ENCODE assay signal across 8 cellular contexts in the genomic region with DNA sequence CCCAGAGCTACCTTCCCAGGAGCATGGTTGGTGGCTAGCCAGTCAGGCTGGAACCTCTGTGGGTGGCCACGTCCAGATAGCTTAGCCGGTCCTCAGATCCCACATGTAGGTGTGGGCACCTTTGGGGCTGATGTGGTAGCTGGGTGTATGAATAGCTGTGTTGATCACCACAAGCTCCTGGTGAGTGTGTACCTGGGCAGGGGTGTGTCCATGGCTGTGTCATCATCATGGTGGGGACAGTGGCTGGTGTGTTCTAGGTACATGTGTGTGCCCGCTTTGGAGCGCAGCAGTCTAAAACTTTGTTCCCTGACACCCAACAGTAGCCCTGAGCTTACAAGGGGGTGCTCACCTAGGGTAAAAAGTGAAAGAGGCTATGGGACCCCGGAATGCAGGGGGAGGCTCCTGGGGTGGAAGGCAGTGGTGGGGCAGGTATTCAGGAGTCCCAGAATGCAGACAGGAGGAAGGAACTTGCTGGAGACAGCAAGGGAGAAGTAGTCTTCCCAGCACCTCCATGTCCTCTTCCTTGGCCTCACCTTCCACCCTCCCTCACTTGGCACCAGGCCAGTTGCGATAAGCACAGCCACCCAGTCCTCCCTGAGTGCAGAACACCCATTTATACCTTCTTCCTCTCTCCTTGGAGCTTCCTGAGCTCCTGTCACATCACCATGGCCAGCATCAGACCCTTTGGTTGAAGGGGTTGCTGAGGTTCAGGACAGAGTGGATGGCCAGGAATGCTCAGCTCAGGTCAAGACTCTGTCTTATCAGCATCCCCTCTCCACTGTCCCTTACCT. TPM values are rescaled to one million over a fixed set of nuclear protein-coding genes. Genes with fewer than 3 reads are reported as not detected.
A peak's percentile ranks its signal among the peaks of the same experiment; 100 is the strongest.
DNase-seq lines count a peak whose midpoint lies in the region; ATAC-seq, FAIRE-seq and TF ChIP-seq lines count a peak whose summit lies in the region.

No MANE protein-coding gene starts in this region.

- peak overlapping the region; percentile 87 for H3K4me3 Mint-ChIP-seq in HFFc6

- DNase-seq in HFFc6 (no peak), left ventricle myocardium superior (peak; percentile 60), frontal cortex (ENCODE audit: low spot score in 2 of 2) (no peak), GM10266 (ENCODE audit: extremely low spot score) (no peak)
- peak; percentile 72 to 75 for DNase-seq in activated T-cell treated with anti-CD3 and anti-CD28 coated beads, Interleukin-2, amount 50 U/mL, for 48 hours
- DNase-seq in stimulated activated CD4-positive, alpha-beta T cell treated with anti-CD3 and anti-CD28 coated beads, Interleukin-1b, Interleukin-23, amount 100 ng/mL, for 48 hours: peak; percentile 67

- H3K4me1 Mint-ChIP-seq in HFFc6 (ENCODE audit: low read depth): peaks cover 18% of the 10 kb centered on the region

- H3K36me3 Mint-ChIP-seq in HFFc6 (ENCODE audit: low read depth): no peaks in the 10 kb centered on the region

- TF ChIP-seq CTCF in HFFc6 (IDR thresholded peaks at IDR 0.05) (no peak), GM10266 (IDR thresholded peaks at IDR 0.05; ENCODE audit: control insufficient read depth, insufficient read depth, low read depth, missing control alignments) (no peak)

- intact Hi-C loops in left ventricle myocardium superior (cut with micrococcal nuclease): no loop called here

- H3K9me3 Mint-ChIP-seq in HFFc6: no peaks in the 10 kb centered on the region

- H3K27ac Mint-ChIP-seq in HFFc6: peak overlapping the region; percentile 49; the same call in 1 of the 2 replicates

- ATAC-seq in left ventricle myocardium superior (no peak), HG02759 (IDR thresholded peaks at IDR 0.05; ENCODE audit: unreplicated experiment) (no peak), GM18502 (IDR thresholded peaks at IDR 0.05; ENCODE audit: poor library complexity, unreplicated experiment) (no peak)

- no peak for FAIRE-seq in frontal cortex (lab: Jason Lieb, UNC)

- H3K27me3 Mint-ChIP-seq in HFFc6 (ENCODE audit: insufficient read depth): peaks cover 3% of the 10 kb centered on the region

RNA-seq across cellular contexts. Expression of gene CISH, which starts 1.2 kb away (rescaled TPM):
- total RNA-seq in HFFc6 (2021; fragmentation: NEBNext Ultra II Directional; extraction: Animal tissue kit (Norgen Biotek cat#: 25700)): 1 to 10 TPM in 2 of 6 experiments, under 1 TPM in 4; 0.84 to 1.4 (median 0.95) TPM
- total RNA-seq in left ventricle myocardium superior (10.2 TPM), frontal cortex (0.41 TPM)

RNA-seq across cellular contexts. Expression of gene MAPKAPK3, which starts 6.6 kb away (rescaled TPM):
- total RNA-seq in HFFc6 (2021; fragmentation: NEBNext Ultra II Directional; extraction: Animal tissue kit (Norgen Biotek cat#: 25700)): 10 to 100 TPM; 60.5 to 65.5 (median 62.8) TPM
- total RNA-seq in left ventricle myocardium superior (473 TPM), frontal cortex (2.9 TPM)

RNA-seq across cellular contexts. Expression of gene HEMK1, which starts 41.1 kb away (rescaled TPM):
- 10 to 100 TPM; 17.9 to 20.7 (median 19.2) TPM for total RNA-seq in HFFc6 (2021; fragmentation: NEBNext Ultra II Directional; extraction: Animal tissue kit (Norgen Biotek cat#: 25700))
- total RNA-seq in left ventricle myocardium superior (15.3 TPM), frontal cortex (4.5 TPM)

RNA-seq across cellular contexts. Expression of gene C3orf18, which starts 42.8 kb away (rescaled TPM):
- total RNA-seq in HFFc6 (2021; fragmentation: NEBNext Ultra II Directional; extraction: Animal tissue kit (Norgen Biotek cat#: 25700)): 10 to 100 TPM; 12.9 to 15.5 (median 14.2) TPM
- total RNA-seq in left ventricle myocardium superior (51.0 TPM), frontal cortex (12.6 TPM)

Comparison
In these comparisons a context has a peak if more than half of its experiments do, and no peak if none do; other contexts are left out.
1. DNase-seq: peak in activated T-cell treated with anti-CD3 and anti-CD28 coated beads, Interleukin-2, amount 50 U/mL, for 48 hours (2 of 2), left ventricle myocardium superior (single experiment) and stimulated activated CD4-positive, alpha-beta T cell treated with anti-CD3 and anti-CD28 coated beads, Interleukin-1b, Interleukin-23, amount 100 ng/mL, for 48 hours (single experiment); none in HFFc6 (single experiment), frontal cortex (0 of 2) and GM10266 (single experiment).
2. RNA of gene MAPKAPK3, which starts 6.6 kb away (total RNA-seq): 473 TPM in left ventricle myocardium superior (single experiment) and 60.5 to 65.5 TPM in HFFc6; 2.9 TPM in frontal cortex (single experiment); every median in the first group is over 10 times any median in the second.